In the genomic region with DNA sequence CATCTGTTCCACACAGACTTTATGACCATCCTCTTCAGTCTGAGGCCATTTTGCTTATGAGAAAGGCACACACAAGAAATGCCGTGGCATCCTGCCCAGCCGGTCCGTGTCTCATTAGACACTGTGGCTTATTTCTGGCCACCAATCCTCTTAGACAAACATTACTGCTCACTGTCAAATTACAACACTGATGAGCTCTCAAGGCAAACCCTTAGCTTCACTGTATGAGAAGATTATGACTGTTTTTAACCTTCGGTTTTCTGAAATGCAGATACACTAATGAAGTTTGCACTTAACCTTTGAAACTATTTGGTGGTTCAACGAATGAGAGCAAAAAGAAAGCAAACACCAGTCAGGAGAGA, we compare ENCODE assay signal across 8 cellular contexts. TPM values are rescaled to one million over a fixed set of nuclear protein-coding genes. Genes with fewer than 3 reads are reported as not detected.
DNase-seq lines count a peak whose midpoint lies in the region; ATAC-seq lines count a peak whose summit lies in the region.

No MANE protein-coding gene starts in this region.

- DNase-seq in DMS79 treated with DMSO at 0.1 percent for 48 hours (lab: John Stamatoyannopoulos, UW) (peak; percentile 81), SHP77 treated with DMSO at 0.1 percent for 48 hours (lab: John Stamatoyannopoulos, UW) (peak; percentile 63), glomerular visceral epithelial cell (ENCODE audit: extremely low spot score) (peak; percentile 94), sciatic nerve (ENCODE audit: low spot score) (peak; percentile 79), NCI-H2227 (lab: John Stamatoyannopoulos, UW; ENCODE audit: unreplicated experiment) (no peak), SIG-M5 treated with dmso at 0.1 percent for 504 hours (lab: John Stamatoyannopoulos, UW; ENCODE audit: unreplicated experiment) (no peak), activated gamma-delta T cell treated with Interleukin-2 at 50 U/mL for 16 hours (no peak)

- intact Hi-C loops in sciatic nerve (cut with DNase I), result no loop called here

- ATAC-seq in sciatic nerve (peak; percentile 87), GM18519 (IDR thresholded peaks at IDR 0.05; ENCODE audit: low FRiP score, unreplicated experiment) (no peak)

RNA-seq across cellular contexts. Expression of gene DST, which starts 50.5 kb away (rescaled TPM):
- 526 TPM for total RNA-seq in sciatic nerve

Comparison
In these comparisons a context has a peak if more than half of its experiments do, and no peak if none do; other contexts are left out.
1. DNase-seq: peak in DMS79 treated with DMSO at 0.1 percent for 48 hours (single experiment), SHP77 treated with DMSO at 0.1 percent for 48 hours (single experiment), glomerular visceral epithelial cell (single experiment) and sciatic nerve (single experiment); none in NCI-H2227 (single experiment), SIG-M5 treated with dmso at 0.1 percent for 504 hours (single experiment) and activated gamma-delta T cell treated with Interleukin-2 at 50 U/mL for 16 hours (single experiment).